ENCODE assay signal across 25 cellular contexts in the genomic region with DNA sequence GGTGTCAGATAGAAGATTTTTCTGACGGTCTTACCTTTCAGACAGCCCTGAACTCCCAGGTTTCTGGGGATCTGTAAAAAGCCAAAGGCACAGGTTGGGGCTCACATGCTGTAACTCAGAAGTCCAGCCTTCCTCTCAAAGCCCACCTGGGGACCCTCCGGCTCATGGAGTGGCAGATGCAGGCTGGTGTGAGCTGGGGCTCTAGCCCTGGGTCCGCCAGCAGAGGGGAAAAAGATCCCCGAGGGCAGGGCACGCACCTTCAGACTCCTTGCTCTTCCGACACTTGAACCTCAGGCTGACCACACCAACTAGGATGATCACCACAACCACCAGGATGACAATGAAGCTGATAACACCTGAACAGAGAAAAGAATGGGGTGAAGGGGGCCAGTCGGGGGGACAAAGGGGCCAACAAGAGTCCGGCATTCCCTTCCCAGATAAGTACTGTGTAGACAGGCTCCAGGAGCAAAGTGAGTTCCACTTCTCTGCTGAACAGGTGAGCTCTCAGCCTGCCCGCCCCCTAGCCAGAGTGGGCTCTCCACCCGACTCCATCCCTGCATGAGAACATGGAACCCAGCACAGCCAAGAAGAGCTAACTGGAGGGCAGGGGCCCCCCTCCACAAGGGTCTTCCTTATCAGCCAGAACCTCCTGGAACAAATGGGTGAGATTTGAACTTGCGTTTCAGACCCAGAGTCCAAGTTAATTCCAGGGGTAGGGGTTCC. TPM values are rescaled to one million over a fixed set of nuclear protein-coding genes. Genes with fewer than 3 reads are reported as not detected.
A peak's percentile ranks its signal among the peaks of the same experiment; 100 is the strongest.
DNase-seq lines count a peak whose midpoint lies in the region; ATAC-seq, FAIRE-seq and TF ChIP-seq lines count a peak whose summit lies in the region.
"Had no signal": no experiment of that assay in that cellular context is flagged by ENCODE, and none has a peak within 500 bp of the region (broad histone marks: within the 10 kb centered on the region; RNA-seq: fewer than 3 reads in every experiment).

No MANE protein-coding gene starts in this region.

- CTCF ChIA-PET in T-cell (lab: Charles Lee): interaction anchor here (0.5 to 1.4 kb wide), 3 partner anchors 40 to 128 kb away, joined by 3 to 4 read pairs (median 3); no protein-coding TSS in a partner anchor
- CTCF ChIA-PET in H1 (lab: Charles Lee; ENCODE audit: partially characterized antibody): interaction anchor here (0.6 to 2.6 kb wide), 5 partner anchors 11 to 68 kb away, joined by 3 to 7 read pairs (median 6); no protein-coding TSS in a partner anchor

- H3K23me2 ChIP-seq in H1 (ENCODE audit: low read depth, low read length): peaks cover 26% of the 10 kb centered on the region; the same call in 1 of the 2 replicates

- no peak overlapping the region for H2AK5ac ChIP-seq in H1 (ENCODE audit: low read depth, low read length)

- no peak overlapping the region for H2BK120ac ChIP-seq in H1 (replicated peaks; ENCODE audit: low read depth, low read length)

- FAIRE-seq in H1 (lab: Jason Lieb, UNC): no peak
- FAIRE-seq: small intestine had no signal

- peaks cover 54% of the 10 kb centered on the region for H3K4me1 Mint-ChIP-seq in activated T-cell treated with anti-CD3 and anti-CD28 coated beads, Interleukin-2, amount 50 U/mL, for 24 hours (ENCODE audit: low read depth)
- peaks cover 49 to 60% (median 53%) of the 10 kb centered on the region in 3 donors for H3K4me1 Mint-ChIP-seq in T-cell
- H3K4me1 Mint-ChIP-seq in stimulated activated memory B cell treated with anti-CD40 and anti-IgM and Interleukin-4, amounts not matched to agents 10 μg/mL and 1 μg/mL and 100 μg/mL, for 72 hours: peaks cover 26% of the 10 kb centered on the region
- H3K4me1 Mint-ChIP-seq: brain, neural crest cell had no signal

- no peak overlapping the region for H2BK12ac ChIP-seq in H1 (ENCODE audit: low read depth, low read length)

- H3K79me2 ChIP-seq in H1 (ENCODE audit: control insufficient read depth in 1 of 2, insufficient read depth in 2 of 2, low read length in 2 of 2): no peaks in the 10 kb centered on the region

- TF ChIP-seq POLR2A in H1 (IDR thresholded peaks at IDR 0.05; ENCODE audit: control extremely low read depth in 1 of 2, low read depth in 2 of 2, low read length in 2 of 2): no peak

- no peak overlapping the region for H3K4me2 ChIP-seq in H1 (ENCODE audit: insufficient read depth in 1 of 2, low read depth in 2 of 2, low read length in 2 of 2)

- no peak overlapping the region for H2BK20ac ChIP-seq in H1 (ENCODE audit: low read length)

- no peak overlapping the region for H4K8ac ChIP-seq in H1 (ENCODE audit: extremely low read depth, insufficient read depth, low read length)

- H3K4ac ChIP-seq in H1 (replicated peaks; ENCODE audit: insufficient read length, low read depth, low read length): no peak overlapping the region

- H2BK5ac ChIP-seq in H1 (ENCODE audit: low read depth, low read length): no peak overlapping the region

- no peak overlapping the region for H2AFZ ChIP-seq in H1 (ENCODE audit: low read length)

- H4K91ac ChIP-seq in H1 (replicated peaks; ENCODE audit: insufficient read length, low read length): peak overlapping the region; percentile 5

- H3K36me3 Mint-ChIP-seq in activated T-cell treated with anti-CD3 and anti-CD28 coated beads, Interleukin-2, amount 50 U/mL, for 24 hours (ENCODE audit: low read depth): no peaks in the 10 kb centered on the region
- no peaks in the 10 kb centered on the region for H3K36me3 Mint-ChIP-seq in T-cell
- no peaks in the 10 kb centered on the region for H3K36me3 Mint-ChIP-seq in stimulated activated memory B cell treated with anti-CD40 and anti-IgM and Interleukin-4, amounts not matched to agents 10 μg/mL and 1 μg/mL and 100 μg/mL, for 72 hours
- H3K36me3 Mint-ChIP-seq: brain had no signal

- H3K18ac ChIP-seq in H1 (ENCODE audit: extremely low read depth, low read length): no peak overlapping the region

- no peak overlapping the region for H3K27ac ChIP-seq in H1 (ENCODE audit: low read depth, low read length)
- H3K27ac ChIP-seq: HL-60, testis had no signal

- H3K4me3 ChIP-seq in H1 (ENCODE audit: extremely low read depth in 1 of 4, insufficient read depth in 2 of 4, low read depth in 3 of 4, low read length in 4 of 4): no peak overlapping the region
- H3K4me3 ChIP-seq: testis had no signal

- TF ChIP-seq RAD21 in H1 (IDR thresholded peaks at IDR 0.05 in 1 of 2, conservative IDR thresholded peaks at IDR 0.05 in 1 of 2; ENCODE audit: low read depth in 2 of 2, low read length in 2 of 2): no peak

- POLR2A ChIA-PET in T-cell (lab: Charles Lee): interaction anchor here in 1 of 2 donors (0.6 kb wide), 1 partner anchor 25 kb away, joined by 6 read pairs; no protein-coding TSS in a partner anchor
- POLR2A ChIA-PET in H1 (lab: Charles Lee; ENCODE audit: partially characterized antibody): interaction anchor here (0.6 to 1.5 kb wide), 6 partner anchors 13 to 150 kb away, joined by 3 to 6 read pairs (median 3); a partner anchor contains a TSS

- H3K4me3 Mint-ChIP-seq in activated T-cell treated with anti-CD3 and anti-CD28 coated beads, Interleukin-2, amount 50 U/mL, for 24 hours: no peak overlapping the region
- H3K4me3 Mint-ChIP-seq in T-cell: no peak overlapping the region
- H3K4me3 Mint-ChIP-seq in stimulated activated memory B cell treated with anti-CD40 and anti-IgM and Interleukin-4, amounts not matched to agents 10 μg/mL and 1 μg/mL and 100 μg/mL, for 72 hours: no peak overlapping the region
- H3K4me3 Mint-ChIP-seq: activated B cell treated with CpG ODN at 0.5 μM for 24 hours, brain, neural crest cell had no signal

- no peaks in the 10 kb centered on the region for H3K27me3 Mint-ChIP-seq in activated T-cell treated with anti-CD3 and anti-CD28 coated beads, Interleukin-2, amount 50 U/mL, for 24 hours
- H3K27me3 Mint-ChIP-seq in T-cell: no peaks in the 10 kb centered on the region
- H3K27me3 Mint-ChIP-seq in stimulated activated memory B cell treated with anti-CD40 and anti-IgM and Interleukin-4, amounts not matched to agents 10 μg/mL and 1 μg/mL and 100 μg/mL, for 72 hours: no peaks in the 10 kb centered on the region
- H3K27me3 Mint-ChIP-seq: activated B cell treated with CpG ODN at 0.5 μM for 24 hours had no signal

- no peaks in the 10 kb centered on the region for H3K9me3 Mint-ChIP-seq in activated T-cell treated with anti-CD3 and anti-CD28 coated beads, Interleukin-2, amount 50 U/mL, for 24 hours
- H3K9me3 Mint-ChIP-seq in T-cell: no peaks in the 10 kb centered on the region
- peaks cover 8% of the 10 kb centered on the region for H3K9me3 Mint-ChIP-seq in stimulated activated memory B cell treated with anti-CD40 and anti-IgM and Interleukin-4, amounts not matched to agents 10 μg/mL and 1 μg/mL and 100 μg/mL, for 72 hours
- H3K9me3 Mint-ChIP-seq: activated B cell treated with CpG ODN at 0.5 μM for 24 hours, neural crest cell had no signal

- no peak overlapping the region for H2BK15ac ChIP-seq in H1 (ENCODE audit: low read length)

- H3K9me3 ChIP-seq in H1 (ENCODE audit: insufficient read depth in 2 of 2, low read depth in 1 of 2, low read length in 1 of 2): no peaks in the 10 kb centered on the region
- H3K9me3 ChIP-seq: testis had no signal

- no peak overlapping the region for H3K9ac ChIP-seq in H1 (replicated peaks in 1 of 4; ENCODE audit: extremely low read depth in 1 of 4, low read depth in 3 of 4, low read length in 3 of 4)

- peaks cover 0 to 5% (median 1%) of the 10 kb centered on the region in 4 experiments; a peak in 4 of 7 replicates for H3K4me1 ChIP-seq in H1 (replicated peaks in 1 of 4; ENCODE audit: control insufficient read depth in 3 of 4, insufficient read depth in 4 of 4, low read length in 3 of 4)
- H3K4me1 ChIP-seq: testis had no signal

- H3K79me1 ChIP-seq in H1 (ENCODE audit: low read depth, low read length): no peaks in the 10 kb centered on the region; the same call in none of the 2 replicates

- peak overlapping the region; percentile 97 for H3K56ac ChIP-seq in H1 (replicated peaks; ENCODE audit: insufficient read length, low read depth, low read length)

- TF ChIP-seq EP300 in H1 (IDR thresholded peaks at IDR 0.05; ENCODE audit: borderline replicate concordance in 1 of 2, low read depth in 2 of 2, low read length in 2 of 2): no peak

- H3K27me3 ChIP-seq in H1 (replicated peaks in 1 of 4; ENCODE audit: control insufficient read depth in 3 of 4, extremely low read depth in 1 of 4, insufficient read depth in 3 of 4, low read length in 3 of 4): no peaks in the 10 kb centered on the region
- H3K27me3 ChIP-seq: testis had no signal

- H4K5ac ChIP-seq in H1 (ENCODE audit: insufficient read length, low read depth, low read length): no peak overlapping the region

- DNase-seq in activated T-cell treated with anti-CD3 and anti-CD28 coated beads, Interleukin-2, amount 50 U/mL, for 24 hours: peak; percentile 32
- DNase-seq in activated T-cell treated with anti-CD3 and anti-CD28 coated beads for 4 hours (no peak), T-cell (no peak), H1 (ENCODE audit: low read depth in 1 of 2, low spot score in 2 of 2) (no peak), NCI-H774 (lab: John Stamatoyannopoulos, UW) (no peak)
- DNase-seq: activated B cell treated with CpG ODN at 0.5 μM for 24 hours; activated naive CD4-positive, alpha-beta T cell treated with anti-CD3 and anti-CD28 coated beads, Interleukin-2, amount 50 U/mL, for 16 hours; DND-41; foreskin melanocyte; GOT3; hypothalamus; kidney glomerular epithelial cell; mesendoderm; NCI-H2029 treated with DMSO at 0.1 percent for 48 hours; NCI-H510A treated with DMSO at 0.1 percent for 48 hours; SHP77 treated with DMSO at 0.1 percent for 48 hours; small intestine; testis had no signal

- H3K27ac Mint-ChIP-seq in activated T-cell treated with anti-CD3 and anti-CD28 coated beads, Interleukin-2, amount 50 U/mL, for 24 hours: peak overlapping the region; percentile 61
- peak overlapping the region; percentile 69 to 76 for H3K27ac Mint-ChIP-seq in T-cell
- peak overlapping the region; percentile 22 for H3K27ac Mint-ChIP-seq in stimulated activated memory B cell treated with anti-CD40 and anti-IgM and Interleukin-4, amounts not matched to agents 10 μg/mL and 1 μg/mL and 100 μg/mL, for 72 hours
- H3K27ac Mint-ChIP-seq: activated B cell treated with CpG ODN at 0.5 μM for 24 hours, brain had no signal

- ATAC-seq in T-cell (replicated peaks in 1 of 4) (no peak), HG03354 (IDR thresholded peaks at IDR 0.05; ENCODE audit: poor library complexity, severe bottlenecking, unreplicated experiment) (no peak), HG03196 (IDR thresholded peaks at IDR 0.05; ENCODE audit: unreplicated experiment) (no peak)
- ATAC-seq in stimulated activated memory B cell treated with anti-CD40 and anti-IgM and Interleukin-4, amounts not matched to agents 10 μg/mL and 1 μg/mL and 100 μg/mL, for 72 hours: no peak

- TF ChIP-seq CTCF in H1 (IDR thresholded peaks at IDR 0.05; ENCODE audit: control extremely low read depth in 1 of 3, insufficient read depth in 1 of 3, low read depth in 1 of 3, low read length in 3 of 3): no peak

- peaks cover 0 to 19% of the 10 kb centered on the region in 2 experiments for H4K20me1 ChIP-seq in H1 (replicated peaks in 1 of 2; ENCODE audit: control insufficient read depth in 1 of 2, insufficient read depth in 2 of 2, low read length in 2 of 2)

- no peak overlapping the region for H3K14ac ChIP-seq in H1 (ENCODE audit: insufficient read length)

- no peaks in the 10 kb centered on the region for H3K36me3 ChIP-seq in H1 (ENCODE audit: control insufficient read depth in 2 of 4, insufficient read depth in 4 of 4, low read length in 3 of 4)

- no peak overlapping the region for H3K23ac ChIP-seq in H1 (ENCODE audit: insufficient read length)

- 89% methylated on average over 11 of the region's 11 CpGs; no CpG with 5 or more reads in 1 of the 2 experiments for WGBS in H1 (ENCODE audit: extremely low coverage in 1 of 2, insufficient coverage in 1 of 2, insufficient read length in 1 of 2, insufficient replicate concordance in 2 of 2, low coverage in 1 of 2, low lambda C conversion rate in 2 of 2, missing lambda C conversion rate in 1 of 2), 2 experiments

RNA-seq across cellular contexts. Expression of a gene that starts 7.8 kb away (rescaled TPM):
- under 1 TPM in 1 of 5 donors, not detected in 4; 0.70 TPM for total RNA-seq in T-cell
- total RNA-seq in H1 (2021; fragmentation: NEBNext Ultra II Directional; extraction: Animal tissue kit (Norgen Biotek cat#: 25700)): 2.7 and 3.3 TPM in 2 replicates
- polyA plus RNA-seq in H1 (2011; rRNA removed): 4.9 and 7.2 TPM in 2 replicates
- 5.4 TPM for polyA plus RNA-seq in H1 (2011; cell fraction: cytosol; rRNA removed)
- polyA plus RNA-seq in H1 (2011; cell fraction: nucleus; rRNA removed): 4.4 TPM
- 2.8 to 4.2 TPM (median 3.6 TPM) in 4 replicates for polyA plus RNA-seq in H1 (2012, experiment 1 of 2)
- polyA plus RNA-seq in H1 (2012, experiment 2 of 2): 2.7 TPM
- 4.8 TPM for polyA plus RNA-seq in H1 (2013, experiment 1 of 2)
- 4.9 TPM for polyA plus RNA-seq in H1 (2013, experiment 2 of 2)
- 3.3 and 3.6 TPM in 2 replicates for polyA minus RNA-seq in H1 (2011; rRNA and poly(A)+ RNA removed)
- polyA minus RNA-seq in H1 (2011; cell fraction: cytosol; rRNA and poly(A)+ RNA removed): not detected
- polyA minus RNA-seq in H1 (2011; cell fraction: nucleus; rRNA and poly(A)+ RNA removed): 1.7 TPM
- total RNA-seq: activated B cell treated with CpG ODN at 0.5 μM for 24 hours, neural crest cell had no signal

RNA-seq across cellular contexts. Expression of a gene that starts 15.4 kb away (rescaled TPM):
- total RNA-seq in T-cell: 1 to 10 TPM; 4.7 to 7.2 (median 6.4) TPM
- total RNA-seq in H1 (2021; fragmentation: NEBNext Ultra II Directional; extraction: Animal tissue kit (Norgen Biotek cat#: 25700)): 22.0 and 29.2 TPM in 2 replicates
- polyA plus RNA-seq in H1 (2011; rRNA removed): 3.8 and 7.8 TPM in 2 replicates
- 6.7 TPM for polyA plus RNA-seq in H1 (2011; cell fraction: cytosol; rRNA removed)
- polyA plus RNA-seq in H1 (2011; cell fraction: nucleus; rRNA removed): 2.7 TPM
- polyA plus RNA-seq in H1 (2012, experiment 1 of 2): 11.0 to 14.3 TPM (median 13.8 TPM) in 4 replicates
- polyA plus RNA-seq in H1 (2012, experiment 2 of 2): 3.2 TPM
- polyA plus RNA-seq in H1 (2013, experiment 1 of 2): 15.0 TPM
- 19.1 TPM for polyA plus RNA-seq in H1 (2013, experiment 2 of 2)
- 8.4 and 10.7 TPM in 2 replicates for polyA minus RNA-seq in H1 (2011; rRNA and poly(A)+ RNA removed)
- 11.4 TPM for polyA minus RNA-seq in H1 (2011; cell fraction: cytosol; rRNA and poly(A)+ RNA removed)
- polyA minus RNA-seq in H1 (2011; cell fraction: nucleus; rRNA and poly(A)+ RNA removed): 4.1 TPM

RNA-seq across cellular contexts. Expression of a gene that starts 16.1 kb away (rescaled TPM):
- total RNA-seq in T-cell: 1 to 10 TPM in 1 of 5 donors, under 1 TPM in 4; 0.13 to 1.1 (median 0.47) TPM
- not detected in 2 replicates for total RNA-seq in H1 (2021; fragmentation: NEBNext Ultra II Directional; extraction: Animal tissue kit (Norgen Biotek cat#: 25700))
- not detected in 2 replicates for polyA plus RNA-seq in H1 (2011; rRNA removed)
- polyA plus RNA-seq in H1 (2011; cell fraction: cytosol; rRNA removed): not detected
- not detected for polyA plus RNA-seq in H1 (2011; cell fraction: nucleus; rRNA removed)
- not detected in 4 replicates for polyA plus RNA-seq in H1 (2012, experiment 1 of 2)
- polyA plus RNA-seq in H1 (2012, experiment 2 of 2): not detected
- polyA plus RNA-seq in H1 (2013, experiment 1 of 2): not detected
- not detected for polyA plus RNA-seq in H1 (2013, experiment 2 of 2)
- 0.05 TPM in 1 of 2 replicates, not detected in the other for polyA minus RNA-seq in H1 (2011; rRNA and poly(A)+ RNA removed)
- not detected for polyA minus RNA-seq in H1 (2011; cell fraction: cytosol; rRNA and poly(A)+ RNA removed)
- not detected for polyA minus RNA-seq in H1 (2011; cell fraction: nucleus; rRNA and poly(A)+ RNA removed)
- total RNA-seq: activated B cell treated with CpG ODN at 0.5 μM for 24 hours, epithelial cell of proximal tubule, neural crest cell had no signal

RNA-seq across cellular contexts. Expression of a gene that starts 27.8 kb away (rescaled TPM):
- 100 to 1,000 TPM; 102 to 181 (median 138) TPM for total RNA-seq in T-cell
- total RNA-seq in H1 (2021; fragmentation: NEBNext Ultra II Directional; extraction: Animal tissue kit (Norgen Biotek cat#: 25700)): 0.26 and 0.42 TPM in 2 replicates
- polyA plus RNA-seq in H1 (2011; rRNA removed): 0.47 and 1.2 TPM in 2 replicates
- 0.74 TPM for polyA plus RNA-seq in H1 (2011; cell fraction: cytosol; rRNA removed)
- 1.5 TPM for polyA plus RNA-seq in H1 (2011; cell fraction: nucleus; rRNA removed)
- 0.35 to 0.66 TPM (median 0.62 TPM) in 4 replicates for polyA plus RNA-seq in H1 (2012, experiment 1 of 2)
- polyA plus RNA-seq in H1 (2012, experiment 2 of 2): 0.12 TPM
- polyA plus RNA-seq in H1 (2013, experiment 1 of 2): 0.24 TPM
- polyA plus RNA-seq in H1 (2013, experiment 2 of 2): 0.29 TPM
- 0.38 and 0.90 TPM in 2 replicates for polyA minus RNA-seq in H1 (2011; rRNA and poly(A)+ RNA removed)
- not detected for polyA minus RNA-seq in H1 (2011; cell fraction: cytosol; rRNA and poly(A)+ RNA removed)
- 0.90 TPM for polyA minus RNA-seq in H1 (2011; cell fraction: nucleus; rRNA and poly(A)+ RNA removed)

RNA-seq across cellular contexts. Expression of a gene that starts 50.8 kb away (rescaled TPM):
- 1 to 10 TPM; 3.6 to 9.0 (median 4.8) TPM for total RNA-seq in T-cell
- 9.4 and 11.6 TPM in 2 replicates for total RNA-seq in H1 (2021; fragmentation: NEBNext Ultra II Directional; extraction: Animal tissue kit (Norgen Biotek cat#: 25700))
- polyA plus RNA-seq in H1 (2011; rRNA removed): 4.4 and 5.8 TPM in 2 replicates
- 12.5 TPM for polyA plus RNA-seq in H1 (2011; cell fraction: cytosol; rRNA removed)
- polyA plus RNA-seq in H1 (2011; cell fraction: nucleus; rRNA removed): 5.7 TPM
- 17.4 to 22.5 TPM (median 18.6 TPM) in 4 replicates for polyA plus RNA-seq in H1 (2012, experiment 1 of 2)
- polyA plus RNA-seq in H1 (2012, experiment 2 of 2): 20.0 TPM
- polyA plus RNA-seq in H1 (2013, experiment 1 of 2): 12.3 TPM
- polyA plus RNA-seq in H1 (2013, experiment 2 of 2): 12.3 TPM
- 5.5 and 6.6 TPM in 2 replicates for polyA minus RNA-seq in H1 (2011; rRNA and poly(A)+ RNA removed)
- polyA minus RNA-seq in H1 (2011; cell fraction: cytosol; rRNA and poly(A)+ RNA removed): 8.6 TPM
- 7.0 TPM for polyA minus RNA-seq in H1 (2011; cell fraction: nucleus; rRNA and poly(A)+ RNA removed)

Comparison
In these comparisons a context has a peak if more than half of its experiments do, and no peak if none do; other contexts are left out.
1. H3K27ac Mint-ChIP-seq: peak in every context shown above with its lines; median percentile 72 in T-cell; 61 in activated T-cell treated with anti-CD3 and anti-CD28 coated beads, Interleukin-2, amount 50 U/mL, for 24 hours; 22 in stimulated activated memory B cell treated with anti-CD40 and anti-IgM and Interleukin-4, amounts not matched to agents 10 μg/mL and 1 μg/mL and 100 μg/mL, for 72 hours.